In genomic region chr10:78260675-78261074, GRCh38 we compare ENCODE assay signal across 13 cellular contexts.
"Had no signal": no experiment of that assay in that cellular context is flagged by ENCODE, and none has a peak within 500 bp of the region (broad histone marks: within the 10 kb centered on the region; RNA-seq: fewer than 3 reads in every experiment).

No MANE protein-coding gene starts in this region.

- H3K4me1 Mint-ChIP-seq: activated CD8-positive, alpha-beta memory T cell treated with anti-CD3 and anti-CD28 coated beads, Interleukin-2, amount 10 ng/mL, durations not matched to agents 7 days and 5 days; stimulated activated memory B cell treated with anti-CD40 and anti-IgM and Interleukin-4, amounts not matched to agents 10 μg/mL and 1 μg/mL and 100 μg/mL, for 72 hours had no signal

- H3K4me3 Mint-ChIP-seq: activated CD8-positive, alpha-beta memory T cell treated with anti-CD3 and anti-CD28 coated beads, Interleukin-2, amount 10 ng/mL, durations not matched to agents 7 days and 5 days; activated naive CD4-positive, alpha-beta T cell treated with anti-CD3 and anti-CD28 coated beads for 36 hours; stimulated activated memory B cell treated with anti-CD40 and anti-IgM and Interleukin-4, amounts not matched to agents 10 μg/mL and 1 μg/mL and 100 μg/mL, for 72 hours had no signal

- H3K36me3 ChIP-seq: left lung, SJSA1, spleen, upper lobe of right lung had no signal

- H3K27ac Mint-ChIP-seq: activated CD8-positive, alpha-beta memory T cell treated with anti-CD3 and anti-CD28 coated beads, Interleukin-2, amount 10 ng/mL, durations not matched to agents 7 days and 5 days; activated naive CD4-positive, alpha-beta T cell treated with anti-CD3 and anti-CD28 coated beads for 36 hours; activated T-helper 2 cell treated with anti-CD3 and anti-CD28 coated beads, Interferon-gamma antibody, Interleukin-2, Interleukin-4, amounts not matched to agents 10 μg/mL and 5 μg/mL and 100 μg/mL, durations not matched to agents 14 hours and 24 hours and 36 hours; stimulated activated memory B cell treated with anti-CD40 and anti-IgM and Interleukin-4, amounts not matched to agents 10 μg/mL and 1 μg/mL and 100 μg/mL, for 72 hours had no signal

- H3K9me3 Mint-ChIP-seq: activated naive CD4-positive, alpha-beta T cell treated with anti-CD3 and anti-CD28 coated beads for 36 hours; activated T-helper 2 cell treated with anti-CD3 and anti-CD28 coated beads, Interferon-gamma antibody, Interleukin-2, Interleukin-4, amounts not matched to agents 10 μg/mL and 5 μg/mL and 100 μg/mL, durations not matched to agents 14 hours and 24 hours and 36 hours; stimulated activated memory B cell treated with anti-CD40 and anti-IgM and Interleukin-4, amounts not matched to agents 10 μg/mL and 1 μg/mL and 100 μg/mL, for 72 hours had no signal

- H3K27ac ChIP-seq: left lung, SJSA1, upper lobe of right lung had no signal

- H3K9me3 ChIP-seq: left lung, spleen, upper lobe of right lung had no signal

- ATAC-seq: activated CD8-positive, alpha-beta memory T cell treated with anti-CD3 and anti-CD28 coated beads, Interleukin-2, amount 10 ng/mL, durations not matched to agents 7 days and 5 days; left lung; sciatic nerve; stimulated activated memory B cell treated with anti-CD40 and anti-IgM and Interleukin-4, amounts not matched to agents 10 μg/mL and 1 μg/mL and 100 μg/mL, for 72 hours; upper lobe of right lung had no signal

- H3K27me3 ChIP-seq: left lung, SJSA1, spleen, upper lobe of right lung had no signal

- H3K27me3 Mint-ChIP-seq: stimulated activated memory B cell treated with anti-CD40 and anti-IgM and Interleukin-4, amounts not matched to agents 10 μg/mL and 1 μg/mL and 100 μg/mL, for 72 hours had no signal

- DNase-seq: activated CD4-positive, alpha-beta T cell treated with anti-CD3 and anti-CD28 coated beads, Interleukin-2, amount 50 U/mL, for 4 hours; activated CD4-positive, CD25-positive, alpha-beta regulatory T cell; activated CD8-positive, alpha-beta memory T cell treated with anti-CD3 and anti-CD28 coated beads, Interleukin-2, amount 10 ng/mL, durations not matched to agents 7 days and 5 days; activated naive CD4-positive, alpha-beta T cell treated with anti-CD3 and anti-CD28 coated beads for 36 hours; activated T-cell treated with anti-CD3 and anti-CD28 coated beads, Interleukin-2, amount 50 U/mL, for 1 hour; left lung; stimulated activated CD4-positive, alpha-beta T cell treated with anti-CD3 and anti-CD28 coated beads, Interleukin-1b, Interleukin-23, amount 100 ng/mL, for 48 hours; upper lobe of right lung had no signal

- H3K36me3 Mint-ChIP-seq: activated CD8-positive, alpha-beta memory T cell treated with anti-CD3 and anti-CD28 coated beads, Interleukin-2, amount 10 ng/mL, durations not matched to agents 7 days and 5 days; stimulated activated memory B cell treated with anti-CD40 and anti-IgM and Interleukin-4, amounts not matched to agents 10 μg/mL and 1 μg/mL and 100 μg/mL, for 72 hours had no signal

- H3K4me3 ChIP-seq: left lung, SJSA1, spleen, upper lobe of right lung had no signal
